23 cellular contexts compared by ENCODE assay signal in genomic region chr10:129764901-129765663, GRCh38.
DNase-seq lines count a peak whose midpoint lies in the region; ATAC-seq and TF ChIP-seq lines count a peak whose summit lies in the region.
"Had no signal": no experiment of that assay in that cellular context is flagged by ENCODE, and none has a peak within 500 bp of the region (broad histone marks: within the 10 kb centered on the region; RNA-seq: fewer than 3 reads in every experiment).

No MANE protein-coding gene starts in this region.

- 89 to 96% (median 95%) methylated on average over 13 of the region's 13 CpGs for WGBS in spleen, 5 donors

- H3K36me3 ChIP-seq in left lung, result peaks cover 0 to 13% of the 10 kb centered on the region in 2 donors
- peaks cover 0 to 79% (median 35%) of the 10 kb centered on the region in 6 donors for H3K36me3 ChIP-seq in spleen
- peaks cover 0 to under 1% of the 10 kb centered on the region in 2 donors for H3K36me3 ChIP-seq in vagina
- H3K36me3 ChIP-seq: ovary had no signal

- H3K27ac ChIP-seq in left lung (no peak overlapping the region), spleen (no peak overlapping the region), vagina (no peak overlapping the region)
- H3K27ac ChIP-seq: C4-2B, heart right ventricle, ovary had no signal

- TF ChIP-seq CTCF in left lung (IDR thresholded peaks at IDR 0.05) (no peak), spleen (IDR thresholded peaks at IDR 0.05 in 8 of 11, conservative IDR thresholded peaks at IDR 0.05 in 3 of 11) (no peak), vagina (IDR thresholded peaks at IDR 0.05) (no peak)

- intact Hi-C loops in left lung (cut with DNase I), result no loop called here
- intact Hi-C loops in spleen (cut with DNase I; ENCODE audit: low total_unique reads), result no loop called here
- intact Hi-C loops in vagina (cut with DNase I), result no loop called here

- H3K4me1 ChIP-seq in left lung, result no peaks in the 10 kb centered on the region
- no peaks in the 10 kb centered on the region for H3K4me1 ChIP-seq in spleen
- H3K4me1 ChIP-seq in vagina, result no peaks in the 10 kb centered on the region
- H3K4me1 ChIP-seq: heart right ventricle had no signal

- TF ChIP-seq POLR2A in spleen (IDR thresholded peaks at IDR 0.05) (no peak), vagina (IDR thresholded peaks at IDR 0.05) (no peak)

- DNase-seq in activated effector memory CD4-positive, alpha-beta T cell treated with anti-CD3 and anti-CD28 coated beads, Interleukin-2, amount 50 U/mL, for 16 hours, result peak; percentile 59
- DNase-seq in activated effector memory CD4-positive, alpha-beta T cell treated with Interleukin-2 at 50 U/mL for 16 hours, result no peak
- peak; percentile 10 to 47 for DNase-seq in left lung
- DNase-seq in spleen, result peak; percentile 37
- peak; percentile 76 to 77 for DNase-seq in vagina (ENCODE audit: extremely low spot score in 2 of 2)
- DNase-seq in activated T-cell treated with anti-CD3 and anti-CD28 coated beads, Interleukin-2, amount 50 U/mL, for 48 hours, result no peak
- DNase-seq in A172 (ENCODE audit: low spot score), result no peak
- DNase-seq: 8988T; activated naive CD4-positive, alpha-beta T cell treated with anti-CD3 and anti-CD28 coated beads for 36 hours; activated T-cell treated with anti-CD3 and anti-CD28 coated beads, Interleukin-2, amount 50 U/mL, for 4 hours; DMS79; foreskin melanocyte; heart right ventricle; NCI-H1694; NCI-H510A; retina; stimulated activated CD4-positive, alpha-beta T cell treated with anti-CD3 and anti-CD28 coated beads, Interleukin-1b, Interleukin-23, amount 100 ng/mL, for 48 hours; stimulated activated naive CD8-positive, alpha-beta T cell treated with anti-CD3 and anti-CD28 coated beads, Interleukin-15, Interleukin-2, amounts not matched to agents 100 U/mL and 50 U/mL, for 24 hours had no signal

- H3K27me3 ChIP-seq in left lung (no peaks in the 10 kb centered on the region), spleen (replicated peaks in 1 of 7) (no peaks in the 10 kb centered on the region), vagina (no peaks in the 10 kb centered on the region)
- H3K27me3 ChIP-seq: heart right ventricle, ovary had no signal

- H3K9me3 ChIP-seq in left lung (no peaks in the 10 kb centered on the region), spleen (peaks cover 0 to 4% (median 0%) of the 10 kb centered on the region in 8 donors), vagina (no peaks in the 10 kb centered on the region)
- H3K9me3 ChIP-seq: heart right ventricle, ovary had no signal

- no peak for ATAC-seq in left lung
- ATAC-seq in HG03521 (IDR thresholded peaks at IDR 0.05; ENCODE audit: unreplicated experiment), result no peak
- ATAC-seq: activated T-cell treated with anti-CD3 and anti-CD28 coated beads, Interleukin-2, amount 50 U/mL, for 4 hours; heart right ventricle; naive thymus-derived CD4-positive, alpha-beta T cell; stimulated activated naive CD8-positive, alpha-beta T cell treated with anti-CD3 and anti-CD28 coated beads, Interleukin-15, Interleukin-2, amounts not matched to agents 100 U/mL and 50 U/mL, for 24 hours had no signal

- no peak overlapping the region for H3K4me3 ChIP-seq in left lung
- no peak overlapping the region for H3K4me3 ChIP-seq in spleen
- H3K4me3 ChIP-seq in vagina, result no peak overlapping the region
- H3K4me3 ChIP-seq: heart right ventricle, ovary, smooth muscle cell had no signal

Comparison
In these comparisons a context has a peak if more than half of its experiments do, and no peak if none do; other contexts are left out.
1. DNase-seq: peak in activated effector memory CD4-positive, alpha-beta T cell treated with anti-CD3 and anti-CD28 coated beads, Interleukin-2, amount 50 U/mL, for 16 hours (single experiment), left lung (2 of 2), spleen (single experiment) and vagina (2 of 2); none in activated effector memory CD4-positive, alpha-beta T cell treated with Interleukin-2 at 50 U/mL for 16 hours (single experiment), activated T-cell treated with anti-CD3 and anti-CD28 coated beads, Interleukin-2, amount 50 U/mL, for 48 hours (0 of 2) and A172 (single experiment).